Comparison of ENCODE assay signal across 17 cellular contexts in genomic region chr2:67346718-67347407, GRCh38. TPM values are rescaled to one million over a fixed set of nuclear protein-coding genes. Genes with fewer than 3 reads are reported as not detected.
A peak's percentile ranks its signal among the peaks of the same experiment; 100 is the strongest.
DNase-seq lines count a peak whose midpoint lies in the region; ATAC-seq and TF ChIP-seq lines count a peak whose summit lies in the region.
"Had no signal": no experiment of that assay in that cellular context is flagged by ENCODE, and none has a peak within 500 bp of the region (broad histone marks: within the 10 kb centered on the region; RNA-seq: fewer than 3 reads in every experiment).

No MANE protein-coding gene starts in this region.

- intact Hi-C loops in uterus (cut with DNase I; ENCODE audit: low total_unique reads) (no loop called here), dorsolateral prefrontal cortex (cut with DNase I) (no loop called here)

- H3K4me3 ChIP-seq in astrocyte of the spinal cord (ENCODE audit: low read depth, low read length) (no peak overlapping the region), uterus (no peak overlapping the region), dorsolateral prefrontal cortex (no peak overlapping the region)
- H3K4me3 ChIP-seq: hepatocyte, tibial nerve had no signal

- in situ Hi-C loops in astrocyte of the spinal cord (cut with HindIII; ENCODE audit: low sequenced_read_pairs) = no loop called here

- H3K27ac ChIP-seq in uterus (no peak overlapping the region), dorsolateral prefrontal cortex (no peak overlapping the region)
- H3K27ac ChIP-seq: hepatocyte, tibial nerve had no signal

- H3K9me3 ChIP-seq in uterus = no peaks in the 10 kb centered on the region

- H3K27me3 ChIP-seq in uterus (no peaks in the 10 kb centered on the region), dorsolateral prefrontal cortex (peaks cover 0 to 2% (median 0%) of the 10 kb centered on the region in 45 donors)
- H3K27me3 ChIP-seq: hepatocyte, tibial nerve had no signal

- no peaks in the 10 kb centered on the region for H3K36me3 ChIP-seq in uterus
- H3K36me3 ChIP-seq: tibial nerve had no signal

- no peak for TF ChIP-seq CTCF in astrocyte of the spinal cord (IDR thresholded peaks at IDR 0.05; ENCODE audit: low read depth, low read length)
- no peak for TF ChIP-seq CTCF in uterus (IDR thresholded peaks at IDR 0.05)
- no peak for TF ChIP-seq CTCF in dorsolateral prefrontal cortex (IDR thresholded peaks at IDR 0.05 in 54 of 56, conservative IDR thresholded peaks at IDR 0.05 in 2 of 56; ENCODE audit: low read depth in 1 of 56, partially characterized antibody in 56 of 56)

- ATAC-seq in HG02763 (IDR thresholded peaks at IDR 0.05; ENCODE audit: unreplicated experiment) = no peak
- ATAC-seq: natural killer cell had no signal

- no peaks in the 10 kb centered on the region for H3K4me1 ChIP-seq in uterus
- H3K4me1 ChIP-seq: tibial nerve had no signal

- DNase-seq in AG08396 (ENCODE audit: low spot score) (peak; percentile 8), M059J (ENCODE audit: low read depth) (peak; percentile 61), astrocyte of the spinal cord (ENCODE audit: low read depth, low spot score) (peak; percentile 35), iris pigment epithelial cell (ENCODE audit: low read depth) (peak; percentile 71), uterus (no peak), dorsolateral prefrontal cortex (no peak), NCI-H2029 treated with DMSO at 0.1 percent for 48 hours (lab: John Stamatoyannopoulos, UW) (no peak)
- DNase-seq: ACHN; activated naive CD8-positive, alpha-beta T cell treated with anti-CD3 and anti-CD28 coated beads, Interleukin-2, amount 10 ng/mL, durations not matched to agents 7 days and 5 days; CD4-positive, alpha-beta T cell; MV-4-11; natural killer cell; NCI-H2081; NCI-H510A treated with DMSO at 0.1 percent for 48 hours had no signal

- TF ChIP-seq POLR2A in uterus (IDR thresholded peaks at IDR 0.05) = no peak

RNA-seq across cellular contexts. Expression of gene ETAA1, which starts 50.3 kb away (rescaled TPM):
- 18.9 and 19.1 TPM in 2 replicates for total RNA-seq in M059J (2014; rRNA removed; shearing (Covaris generic))
- total RNA-seq in uterus = 10 to 100 TPM; 14.6 to 37.6 (median 21.6) TPM
- total RNA-seq in dorsolateral prefrontal cortex = 10 to 100 TPM in 19 of 120 experiments, 1 to 10 TPM in 101; 5.6 to 12.5 (median 8.9) TPM

Comparison
In these comparisons a context has a peak if more than half of its experiments do, and no peak if none do; other contexts are left out.
1. DNase-seq: peak in AG08396 (single experiment), M059J (single experiment), astrocyte of the spinal cord (single experiment) and iris pigment epithelial cell (single experiment); none in uterus (0 of 2), dorsolateral prefrontal cortex (0 of 10) and NCI-H2029 treated with DMSO at 0.1 percent for 48 hours (single experiment).